In genomic region chr22:46941958-46942815, GRCh38 we compare ENCODE assay signal across 11 cellular contexts.
A peak's percentile ranks its signal among the peaks of the same experiment; 100 is the strongest.
DNase-seq lines count a peak whose midpoint lies in the region; ATAC-seq and TF ChIP-seq lines count a peak whose summit lies in the region.
"Had no signal": no experiment of that assay in that cellular context is flagged by ENCODE, and none has a peak within 500 bp of the region (broad histone marks: within the 10 kb centered on the region; RNA-seq: fewer than 3 reads in every experiment).

No MANE protein-coding gene starts in this region.

- peak; percentile 90 for DNase-seq in A673 (ENCODE audit: low spot score)
- DNase-seq in MG63, result peak; percentile 29
- peak; percentile 43 for DNase-seq in fibroblast of the conjunctiva (ENCODE audit: low read depth)
- DNase-seq in natural killer cell, result no peak
- no peak for DNase-seq in amniotic stem cell (lab: John Stamatoyannopoulos, UW)
- no peak for DNase-seq in omental fat pad (ENCODE audit: low spot score)
- no peak for DNase-seq in H9
- DNase-seq in foreskin keratinocyte, result no peak
- DNase-seq: effector CD8-positive, alpha-beta T cell; NCI-H1436 treated with DMSO at 0.1 percent for 48 hours had no signal

- BruUV-seq in A673 (replicated peaks; lab: Mats Ljungman, UMichigan), result TSS peak; percentile 66

- H3K79me1 ChIP-seq in H9 (ENCODE audit: insufficient read depth, low read depth, low read length, poor library complexity, severe bottlenecking), result no peaks in the 10 kb centered on the region

- H3K4me1 ChIP-seq in A673 (ENCODE audit: insufficient read depth, low read length, poor library complexity, severe bottlenecking), result peaks cover 10% of the 10 kb centered on the region
- no peaks in the 10 kb centered on the region for H3K4me1 ChIP-seq in H9 (ENCODE audit: insufficient read depth, low read length)
- H3K4me1 ChIP-seq in foreskin keratinocyte, result no peaks in the 10 kb centered on the region

- CTCF ChIA-PET in A673 (lab: Charles Lee), result no interaction called here

- no peak overlapping the region for H3K14ac ChIP-seq in H9 (ENCODE audit: insufficient read depth, low read length)

- H4K20me1 ChIP-seq in H9 (ENCODE audit: control insufficient read depth, insufficient read depth, insufficient read length), result no peaks in the 10 kb centered on the region

- no peak overlapping the region for H4K5ac ChIP-seq in H9 (ENCODE audit: insufficient read length, low read depth, low read length)

- no peak overlapping the region for H3K4me2 ChIP-seq in H9 (ENCODE audit: insufficient read depth, insufficient read length, low read length)

- no peaks in the 10 kb centered on the region for H3K27me3 Mint-ChIP-seq in natural killer cell (ENCODE audit: low read depth in 2 of 2)
- H3K27me3 Mint-ChIP-seq in H9 (ENCODE audit: low read depth), result no peaks in the 10 kb centered on the region

- no peak overlapping the region for H4K91ac ChIP-seq in H9 (ENCODE audit: insufficient read length, low read depth, low read length)

- H3K9me3 Mint-ChIP-seq in natural killer cell (no peaks in the 10 kb centered on the region), H9 (no peaks in the 10 kb centered on the region)

- no peak overlapping the region for H2AFZ ChIP-seq in H9 (ENCODE audit: low read length)

- no CpG with 5 or more reads among the region's 21 CpGs for WGBS in H9 (ENCODE audit: extremely low coverage, insufficient read length, low lambda C conversion rate)

- no peak overlapping the region for H3K4ac ChIP-seq in H9 (ENCODE audit: low read depth, low read length)

- H3K23ac ChIP-seq in H9 (ENCODE audit: insufficient read length, low read depth, low read length), result no peak overlapping the region

- H3K4me3 Mint-ChIP-seq in natural killer cell (peak overlapping the region; percentile 73), H9 (no peak overlapping the region)

- no peaks in the 10 kb centered on the region for H3K79me2 ChIP-seq in H9 (ENCODE audit: insufficient read depth, low read length)

- no peak overlapping the region for H2BK120ac ChIP-seq in H9 (ENCODE audit: low read depth, low read length, poor library complexity, severe bottlenecking)

- H2BK15ac ChIP-seq in H9 (ENCODE audit: low read depth, low read length), result no peak overlapping the region

- ATAC-seq in natural killer cell (peak in 2 of 3 donors; percentile 63 to 78), omental fat pad (ENCODE audit: low FRiP score) (no peak), foreskin keratinocyte (no peak)
- ATAC-seq: Panc1 had no signal

- intact Hi-C loops in A673 (cut with micrococcal nuclease; ENCODE audit: unreplicated experiment) (no loop called here), natural killer cell (cut with micrococcal nuclease) (no loop called here)

- no peak overlapping the region for H3T11ph ChIP-seq in H9 (ENCODE audit: low read length)

- H3K4me1 Mint-ChIP-seq in natural killer cell, result peaks cover 25 to 32% of the 10 kb centered on the region in 2 donors
- peaks cover 3 to 5% of the 10 kb centered on the region in 2 experiments; a peak in 2 of 4 replicates for H3K4me1 Mint-ChIP-seq in H9

- no peak overlapping the region for H3K18ac ChIP-seq in H9 (ENCODE audit: insufficient read length, low read depth, low read length)

- H2BK5ac ChIP-seq in H9 (ENCODE audit: insufficient read length, low read length), result no peak overlapping the region

- H3K9me3 ChIP-seq in A673 (ENCODE audit: low read depth, low read length, poor library complexity, severe bottlenecking) (no peaks in the 10 kb centered on the region), MG63 (no peaks in the 10 kb centered on the region), H9 (ENCODE audit: control insufficient read depth, low read depth, low read length) (no peaks in the 10 kb centered on the region)

- no peak overlapping the region for H2BK20ac ChIP-seq in H9 (ENCODE audit: low read depth, low read length, poor library complexity, severe bottlenecking)

- H3K56ac ChIP-seq in H9 (ENCODE audit: insufficient read length, low read depth, low read length), result no peak overlapping the region

- H3K27ac ChIP-seq in A673 (ENCODE audit: low read depth, low read length, poor library complexity, severe bottlenecking) (peak overlapping the region; percentile 83), H9 (ENCODE audit: insufficient read length, low read depth, low read length) (no peak overlapping the region), foreskin keratinocyte (no peak overlapping the region)

- POLR2A ChIA-PET in A673 (lab: Charles Lee; ENCODE audit: low non-redundant PET), result no interaction called here

- TF ChIP-seq CTCF in A673 (conservative IDR thresholded peaks at IDR 0.05; ENCODE audit: low read depth, low read length) (no peak), natural killer cell (IDR thresholded peaks at IDR 0.05) (no peak), omental fat pad (IDR thresholded peaks at IDR 0.05) (no peak), H9 (conservative IDR thresholded peaks at IDR 0.05) (no peak), foreskin keratinocyte (conservative IDR thresholded peaks at IDR 0.05) (no peak)

- H3K9ac ChIP-seq in H9 (ENCODE audit: extremely low read depth, insufficient read length, low read length), result no peak overlapping the region

- H3K36me3 ChIP-seq in A673 (ENCODE audit: insufficient read depth, low read length, poor library complexity, severe bottlenecking), result no peaks in the 10 kb centered on the region
- H3K36me3 ChIP-seq in MG63, result no peaks in the 10 kb centered on the region

- no peaks in the 10 kb centered on the region for H3K27me3 ChIP-seq in A673 (replicated peaks; ENCODE audit: insufficient read depth, low read depth, low read length, poor library complexity)
- no peaks in the 10 kb centered on the region for H3K27me3 ChIP-seq in MG63
- H3K27me3 ChIP-seq in H9 (ENCODE audit: insufficient read depth, low read length), result no peaks in the 10 kb centered on the region
- H3K27me3 ChIP-seq in foreskin keratinocyte, result no peaks in the 10 kb centered on the region

- no peak overlapping the region for H2BK12ac ChIP-seq in H9 (ENCODE audit: insufficient read length, low read depth, low read length)

- no peak overlapping the region for H2AK5ac ChIP-seq in H9 (ENCODE audit: insufficient read length, low read length)

- H4K8ac ChIP-seq in H9 (replicated peaks; ENCODE audit: insufficient read length, low read depth, low read length), result no peak overlapping the region

- H3K36me3 Mint-ChIP-seq in natural killer cell (no peaks in the 10 kb centered on the region), H9 (ENCODE audit: insufficient read depth in 1 of 3, low read depth in 3 of 3) (peaks cover 0 to 7% (median 0%) of the 10 kb centered on the region in 3 experiments; a peak in 2 of 7 replicates)

- H3K23me2 ChIP-seq in H9 (ENCODE audit: insufficient read length, low read depth, low read length, poor library complexity, severe bottlenecking), result no peaks in the 10 kb centered on the region

- H3K27ac Mint-ChIP-seq in natural killer cell (peak overlapping the region; percentile 73 to 83), H9 (no peak overlapping the region)

- H3K4me3 ChIP-seq in A673 (ENCODE audit: low read depth, low read length, poor library complexity, severe bottlenecking), result peak overlapping the region; percentile 27
- H3K4me3 ChIP-seq in MG63, result no peak overlapping the region

Comparison
In these comparisons a context has a peak if more than half of its experiments do, and no peak if none do; other contexts are left out.
1. DNase-seq: peak in A673 (single experiment), MG63 (single experiment) and fibroblast of the conjunctiva (single experiment); none in natural killer cell (single experiment), amniotic stem cell (single experiment), omental fat pad (single experiment), H9 (single experiment) and foreskin keratinocyte (0 of 2).
2. ATAC-seq: peak in natural killer cell (2 of 3); none in omental fat pad (single experiment) and foreskin keratinocyte (single experiment).
3. H3K27ac Mint-ChIP-seq: peak in natural killer cell (2 of 2); none in H9 (0 of 3).